In genomic region chr19:18424890-18425514, GRCh38 we compare ENCODE assay signal across 17 cellular contexts. TPM values are rescaled to one million over a fixed set of nuclear protein-coding genes. Genes with fewer than 3 reads are reported as not detected.
DNase-seq lines count a peak whose midpoint lies in the region; ATAC-seq and TF ChIP-seq lines count a peak whose summit lies in the region.
"Had no signal": no experiment of that assay in that cellular context is flagged by ENCODE, and none has a peak within 500 bp of the region (broad histone marks: within the 10 kb centered on the region; RNA-seq: fewer than 3 reads in every experiment).

No MANE protein-coding gene starts in this region.

- H3F3A ChIP-seq in GM23248 (ENCODE audit: insufficient read depth) (peaks cover 6% of the 10 kb centered on the region), SK-N-SH (replicated peaks; ENCODE audit: insufficient read depth) (no peaks in the 10 kb centered on the region)

- H3K9me3 ChIP-seq in AG04450 (ENCODE audit: control insufficient read depth, insufficient read depth, low read length) (no peaks in the 10 kb centered on the region; the same call in 1 of the 2 replicates), GM23248 (ENCODE audit: low read depth) (no peaks in the 10 kb centered on the region), gastrocnemius medialis (no peaks in the 10 kb centered on the region), SK-N-SH (no peaks in the 10 kb centered on the region)
- H3K9me3 ChIP-seq: Peyer's patch had no signal

- H3K4me3 Mint-ChIP-seq in activated CD4-positive, alpha-beta T cell treated with anti-CD3 and anti-CD28 coated beads, Interleukin-2, amount 10 ng/mL, durations not matched to agents 7 days and 5 days, result no peak overlapping the region
- H3K4me3 Mint-ChIP-seq: activated naive CD8-positive, alpha-beta T cell had no signal

- H3K27ac ChIP-seq in AG04450 (ENCODE audit: low read depth, low read length) (peak overlapping the region; percentile 70), GM23248 (peak overlapping the region; percentile 65; the same call in 1 of the 2 replicates), dorsolateral prefrontal cortex (peak overlapping the region in 49 of 59 donors; percentile 12 to 91 (median 72)), gastrocnemius medialis (peak overlapping the region; percentile 52 to 79 (median 72)), SK-N-SH (ENCODE audit: low read depth in 2 of 2, low read length in 1 of 2) (no peak overlapping the region; a peak in 1 of 4 replicates)

- H3K79me2 ChIP-seq in GM23248 (ENCODE audit: insufficient read depth) (peaks cover 94% of the 10 kb centered on the region), SK-N-SH (ENCODE audit: insufficient read depth) (peaks cover 58% of the 10 kb centered on the region)

- peaks cover 42% of the 10 kb centered on the region for H3K4me1 ChIP-seq in GM23248 (ENCODE audit: insufficient read depth)
- peaks cover 16 to 55% of the 10 kb centered on the region in 2 donors for H3K4me1 ChIP-seq in gastrocnemius medialis
- H3K4me1 ChIP-seq in SK-N-SH (ENCODE audit: control insufficient read depth in 1 of 2, insufficient read depth in 2 of 2, low read depth in 1 of 2, low read length in 1 of 2), result peaks cover 23 to 52% of the 10 kb centered on the region in 2 experiments; a peak in 2 of 4 replicates

- no peaks in the 10 kb centered on the region for H3K9me3 Mint-ChIP-seq in activated CD4-positive, alpha-beta T cell treated with anti-CD3 and anti-CD28 coated beads, Interleukin-2, amount 10 ng/mL, durations not matched to agents 7 days and 5 days

- no peaks in the 10 kb centered on the region for H4K20me1 ChIP-seq in GM23248 (ENCODE audit: insufficient read depth)
- peaks cover 52% of the 10 kb centered on the region for H4K20me1 ChIP-seq in SK-N-SH (ENCODE audit: insufficient read depth)

- TF ChIP-seq POLR2A in gastrocnemius medialis (IDR thresholded peaks at IDR 0.05), result no peak

- no peak overlapping the region for H3K4me3 ChIP-seq in AG04450 (ENCODE audit: low read depth, low read length)
- no peak overlapping the region for H3K4me3 ChIP-seq in GM23248
- peak overlapping the region in 4 of 59 donors; percentile 0 to 31 (median 8) for H3K4me3 ChIP-seq in dorsolateral prefrontal cortex
- no peak overlapping the region for H3K4me3 ChIP-seq in gastrocnemius medialis
- no peak overlapping the region for H3K4me3 ChIP-seq in SK-N-SH (ENCODE audit: low read depth in 2 of 2, low read length in 1 of 2)
- H3K4me3 ChIP-seq: Peyer's patch had no signal

- POLR2A ChIA-PET in AG04450 (lab: Yijun Ruan, JAX), result interaction anchor here (0.6 to 1.3 kb wide), 3 partner anchors 12 to 197 kb away, joined by 3 to 4 read pairs (median 4); partner anchors contain the start of gene JUND
- POLR2A ChIA-PET in activated CD4-positive, alpha-beta T cell treated with anti-CD3 and anti-CD28 coated beads, Interleukin-2, amount 10 ng/mL, durations not matched to agents 7 days and 5 days (lab: Charles Lee), result no interaction called here
- POLR2A ChIA-PET in SK-N-SH (lab: Yijun Ruan, JAX), result interaction anchor here (1.2 kb wide), 1 partner anchor 144 kb away, joined by 3 read pairs; the partner anchor contains the start of gene JUND

- CTCF ChIA-PET in AG04450 (lab: Charles Lee), result interaction anchor here (1.0 kb wide), 1 partner anchor 26 kb away, joined by 3 read pairs; no protein-coding TSS in a partner anchor
- CTCF ChIA-PET in activated CD4-positive, alpha-beta T cell treated with anti-CD3 and anti-CD28 coated beads, Interleukin-2, amount 10 ng/mL, durations not matched to agents 7 days and 5 days (lab: Charles Lee), result interaction anchor here (0.6 to 1.4 kb wide), 2 partner anchors 10 to 185 kb away, joined by 3 read pairs; no protein-coding TSS in a partner anchor
- CTCF ChIA-PET in SK-N-SH (lab: Yijun Ruan, JAX), result interaction anchor here (1.3 to 1.5 kb wide), 3 partner anchors 14 to 173 kb away, joined by 4 to 6 read pairs (median 4); no protein-coding TSS in a partner anchor

- no peaks in the 10 kb centered on the region for H3K9me2 ChIP-seq in GM23248 (ENCODE audit: insufficient read depth)
- no peaks in the 10 kb centered on the region for H3K9me2 ChIP-seq in SK-N-SH

- H3K27me3 Mint-ChIP-seq in activated CD4-positive, alpha-beta T cell treated with anti-CD3 and anti-CD28 coated beads, Interleukin-2, amount 10 ng/mL, durations not matched to agents 7 days and 5 days, result no peaks in the 10 kb centered on the region
- H3K27me3 Mint-ChIP-seq: activated naive CD8-positive, alpha-beta T cell had no signal

- no peak for TF ChIP-seq EP300 in SK-N-SH (IDR thresholded peaks at IDR 0.05; ENCODE audit: borderline replicate concordance in 1 of 2, low read depth in 1 of 2, low read length in 1 of 2)

- TF ChIP-seq CTCF in AG04450 (IDR thresholded peaks at IDR 0.05; ENCODE audit: low read depth, low read length) (no peak), dorsolateral prefrontal cortex (IDR thresholded peaks at IDR 0.05 in 54 of 56, conservative IDR thresholded peaks at IDR 0.05 in 2 of 56; ENCODE audit: low read depth in 1 of 56, partially characterized antibody in 56 of 56) (no peak), gastrocnemius medialis (IDR thresholded peaks at IDR 0.05 in 4 of 5, conservative IDR thresholded peaks at IDR 0.05 in 1 of 5) (no peak), SK-N-SH (IDR thresholded peaks at IDR 0.05) (no peak)

- DNase-seq in AG04450 (ENCODE audit: low read depth, low spot score), result no peak
- DNase-seq in GM23248, result no peak
- DNase-seq in dorsolateral prefrontal cortex, result no peak
- no peak for DNase-seq in gastrocnemius medialis
- DNase-seq in SW 1271 (lab: John Stamatoyannopoulos, UW), result no peak
- no peak for DNase-seq in activated CD4-positive, alpha-beta T cell treated with anti-CD3 and anti-CD28 coated beads, Interleukin-2, amount 10 ng/mL, durations not matched to agents 7 days and 5 days
- no peak for DNase-seq in HT-29 (ENCODE audit: low spot score)
- no peak for DNase-seq in SK-N-SH
- DNase-seq: central memory CD4-positive, alpha-beta T cell; HCEC 1CT; MM.1S; NCI-H2029 treated with DMSO at 0.1 percent for 48 hours; stimulated activated CD4-positive, alpha-beta T cell treated with anti-CD3 and anti-CD28 coated beads, Interleukin-2, amount 100 ng/mL, for 48 hours; stimulated activated CD8-positive, alpha-beta memory T cell treated with anti-CD3 and anti-CD28 coated beads, Interleukin-4, amount 100 ng/mL, for 48 hours had no signal

- H2AFZ ChIP-seq in GM23248 (no peak overlapping the region), SK-N-SH (ENCODE audit: low read depth) (no peak overlapping the region)

- WGBS in GM23248 (ENCODE audit: low coverage in 1 of 2, low lambda C conversion rate in 2 of 2, missing lambda C conversion rate in 2 of 2), 2 experiments, result 80 to 84% methylated on average over 11 to 17 of the region's 17 CpGs
- 91% methylated on average over 11 of the region's 17 CpGs for WGBS in SK-N-SH (ENCODE audit: low lambda C conversion rate)

- H3K27me3 ChIP-seq in AG04450 (ENCODE audit: control insufficient read depth, insufficient read depth, low read length) (no peaks in the 10 kb centered on the region), GM23248 (replicated peaks; ENCODE audit: insufficient read depth) (no peaks in the 10 kb centered on the region), dorsolateral prefrontal cortex (no peaks in the 10 kb centered on the region), gastrocnemius medialis (no peaks in the 10 kb centered on the region), SK-N-SH (ENCODE audit: insufficient read depth) (no peaks in the 10 kb centered on the region)
- H3K27me3 ChIP-seq: Peyer's patch had no signal

- in situ Hi-C loops in GM23248 (cut with MboI) (no loop called here), gastrocnemius medialis (cut with MboI; ENCODE audit: low sequenced_read_pairs in 4 of 4) (loop anchor here in 2 of 4 donors (25.0 kb wide), 1 partner anchor 163 kb away; the partner anchor contains the start of gene IQCN (in 2 of the 2))

- H3K27ac Mint-ChIP-seq in activated CD4-positive, alpha-beta T cell treated with anti-CD3 and anti-CD28 coated beads, Interleukin-2, amount 10 ng/mL, durations not matched to agents 7 days and 5 days, result no peak overlapping the region
- H3K27ac Mint-ChIP-seq: activated naive CD8-positive, alpha-beta T cell had no signal

- H3K9ac ChIP-seq in GM23248 (no peak overlapping the region), SK-N-SH (no peak overlapping the region)

- H3K4me2 ChIP-seq in GM23248 (ENCODE audit: unreplicated experiment) (no peak overlapping the region), SK-N-SH (no peak overlapping the region)

- peaks cover 69% of the 10 kb centered on the region for H3K4me1 Mint-ChIP-seq in activated CD4-positive, alpha-beta T cell treated with anti-CD3 and anti-CD28 coated beads, Interleukin-2, amount 10 ng/mL, durations not matched to agents 7 days and 5 days

- no peak for ATAC-seq in gastrocnemius medialis

- intact Hi-C loops in dorsolateral prefrontal cortex (cut with DNase I) (no loop called here), gastrocnemius medialis (cut with DNase I; ENCODE audit: low total_unique reads) (no loop called here)

- H3K36me3 ChIP-seq in GM23248 (ENCODE audit: low read depth) (no peaks in the 10 kb centered on the region), gastrocnemius medialis (no peaks in the 10 kb centered on the region), SK-N-SH (replicated peaks in 1 of 2; ENCODE audit: control insufficient read depth in 1 of 2, insufficient read depth in 2 of 2, low read length in 1 of 2) (peaks cover 0 to 5% of the 10 kb centered on the region in 2 experiments)
- H3K36me3 ChIP-seq: Peyer's patch had no signal

- TF ChIP-seq RAD21 in SK-N-SH (IDR thresholded peaks at IDR 0.05; ENCODE audit: low read length), result no peak

- peaks cover 22% of the 10 kb centered on the region for H3K36me3 Mint-ChIP-seq in activated CD4-positive, alpha-beta T cell treated with anti-CD3 and anti-CD28 coated beads, Interleukin-2, amount 10 ng/mL, durations not matched to agents 7 days and 5 days (ENCODE audit: low read depth)
- H3K36me3 Mint-ChIP-seq: activated naive CD8-positive, alpha-beta T cell had no signal

RNA-seq across cellular contexts. Expression of gene SSBP4, which starts 5.8 kb away (rescaled TPM):
- 9.4 and 12.6 TPM in 2 replicates for polyA plus RNA-seq in AG04450 (2011; rRNA removed)
- 18.0 and 18.5 TPM in 2 replicates for polyA minus RNA-seq in AG04450 (2011; rRNA and poly(A)+ RNA removed)
- total RNA-seq in GM23248 (2014; rRNA removed; shearing (Covaris generic)), result 156 and 169 TPM in 2 replicates
- polyA plus RNA-seq in GM23248 (2016; fragmentation: Nextera tagmentation; extraction: Ambion mirVana), result 46.5 and 46.9 TPM in 2 replicates
- 100 to 1,000 TPM in 39 of 120 experiments, 10 to 100 TPM in 81; 42.5 to 168 (median 93.8) TPM for total RNA-seq in dorsolateral prefrontal cortex
- 10 to 100 TPM; 24.7 to 65.2 (median 44.1) TPM for total RNA-seq in gastrocnemius medialis
- 100 to 1,000 TPM; 112 to 123 TPM for total RNA-seq in activated CD4-positive, alpha-beta T cell treated with anti-CD3 and anti-CD28 coated beads, Interleukin-2, amount 10 ng/mL, durations not matched to agents 7 days and 5 days
- 78.0 and 87.1 TPM in 2 replicates for total RNA-seq in HT-29 (2014; rRNA removed; shearing (Covaris generic))
- 22.5 and 24.9 TPM in 2 replicates for polyA plus RNA-seq in SK-N-SH (2012; rRNA removed)
- polyA plus RNA-seq in SK-N-SH (2012; cell fraction: cytosol; rRNA removed), result 12.4 and 23.4 TPM in 2 replicates
- 89.0 and 178 TPM in 2 replicates for polyA plus RNA-seq in SK-N-SH (2012; cell fraction: nucleus; rRNA removed)

RNA-seq across cellular contexts. Expression of gene ISYNA1, which starts 12.9 kb away (rescaled TPM):
- polyA plus RNA-seq in AG04450 (2011; rRNA removed) (13.3 and 19.2 TPM in 2 replicates), GM23248 (2016; fragmentation: Nextera tagmentation; extraction: Ambion mirVana) (12.3 and 17.2 TPM in 2 replicates), SK-N-SH (2012; rRNA removed) (48.0 and 49.4 TPM in 2 replicates)
- 13.2 and 18.3 TPM in 2 replicates for polyA minus RNA-seq in AG04450 (2011; rRNA and poly(A)+ RNA removed)
- total RNA-seq in GM23248 (2014; rRNA removed; shearing (Covaris generic)), result 5.5 and 8.9 TPM in 2 replicates
- total RNA-seq in dorsolateral prefrontal cortex (100 to 1,000 TPM in 1 of 120 experiments, 10 to 100 TPM in 118, 1 to 10 TPM in 1; 7.4 to 118 (median 26.3) TPM), gastrocnemius medialis (10 to 100 TPM in 1 of 4 donors, 1 to 10 TPM in 3; 5.1 to 29.1 (median 7.8) TPM)
- 10 to 100 TPM; 10.7 to 12.1 TPM for total RNA-seq in activated CD4-positive, alpha-beta T cell treated with anti-CD3 and anti-CD28 coated beads, Interleukin-2, amount 10 ng/mL, durations not matched to agents 7 days and 5 days
- 5.3 and 14.9 TPM in 2 replicates for total RNA-seq in HT-29 (2014; rRNA removed; shearing (Covaris generic))
- polyA plus RNA-seq in SK-N-SH (2012; cell fraction: cytosol; rRNA removed), result 10.9 and 17.3 TPM in 2 replicates
- 216 and 280 TPM in 2 replicates for polyA plus RNA-seq in SK-N-SH (2012; cell fraction: nucleus; rRNA removed)

RNA-seq across cellular contexts. Expression of gene LRRC25, which starts 27.6 kb away (rescaled TPM):
- polyA plus RNA-seq in AG04450 (2011; rRNA removed), result 0.12 and 0.32 TPM in 2 replicates
- 0.17 and 0.60 TPM in 2 replicates for polyA minus RNA-seq in AG04450 (2011; rRNA and poly(A)+ RNA removed)
- total RNA-seq in GM23248 (2014; rRNA removed; shearing (Covaris generic)), result not detected in 2 replicates
- not detected in 2 replicates for polyA plus RNA-seq in GM23248 (2016; fragmentation: Nextera tagmentation; extraction: Ambion mirVana)
- 10 to 100 TPM in 1 of 120 experiments, 1 to 10 TPM in 99, under 1 TPM in 19, not detected in 1; 0.44 to 11.8 (median 1.8) TPM for total RNA-seq in dorsolateral prefrontal cortex
- 1 to 10 TPM in 3 of 4 donors, under 1 TPM in 1; 0.34 to 4.2 (median 2.3) TPM for total RNA-seq in gastrocnemius medialis
- total RNA-seq in activated CD4-positive, alpha-beta T cell treated with anti-CD3 and anti-CD28 coated beads, Interleukin-2, amount 10 ng/mL, durations not matched to agents 7 days and 5 days, result not detected
- total RNA-seq in HT-29 (2014; rRNA removed; shearing (Covaris generic)), result not detected in 2 replicates
- polyA plus RNA-seq in SK-N-SH (2012; rRNA removed), result not detected in 2 replicates
- not detected in 2 replicates for polyA plus RNA-seq in SK-N-SH (2012; cell fraction: cytosol; rRNA removed)
- polyA plus RNA-seq in SK-N-SH (2012; cell fraction: nucleus; rRNA removed), result not detected in 2 replicates
- total RNA-seq: endothelial cell of umbilical vein had no signal
- polyA plus RNA-seq: endothelial cell of umbilical vein had no signal

RNA-seq across cellular contexts. Expression of gene GDF15, which starts 39.0 kb away (rescaled TPM):
- polyA plus RNA-seq in AG04450 (2011; rRNA removed) (25.0 and 35.9 TPM in 2 replicates), GM23248 (2016; fragmentation: Nextera tagmentation; extraction: Ambion mirVana) (32.7 and 36.0 TPM in 2 replicates), SK-N-SH (2012; rRNA removed) (74.1 and 129 TPM in 2 replicates)
- polyA minus RNA-seq in AG04450 (2011; rRNA and poly(A)+ RNA removed), result 9.5 and 14.5 TPM in 2 replicates
- total RNA-seq in GM23248 (2014; rRNA removed; shearing (Covaris generic)), result 27.7 and 33.3 TPM in 2 replicates
- total RNA-seq in dorsolateral prefrontal cortex (1 to 10 TPM in 56 of 120 experiments, under 1 TPM in 35, not detected in 29; 0.43 to 7.1 (median 1.2) TPM), gastrocnemius medialis (1 to 10 TPM in 2 of 4 donors, not detected in 2; 1.4 to 2.7 TPM)
- not detected for total RNA-seq in activated CD4-positive, alpha-beta T cell treated with anti-CD3 and anti-CD28 coated beads, Interleukin-2, amount 10 ng/mL, durations not matched to agents 7 days and 5 days
- 529 and 584 TPM in 2 replicates for total RNA-seq in HT-29 (2014; rRNA removed; shearing (Covaris generic))
- polyA plus RNA-seq in SK-N-SH (2012; cell fraction: cytosol; rRNA removed), result 48.5 and 76.8 TPM in 2 replicates
- 193 and 251 TPM in 2 replicates for polyA plus RNA-seq in SK-N-SH (2012; cell fraction: nucleus; rRNA removed)

Comparison
In these comparisons a context has a peak if more than half of its experiments do, and no peak if none do; other contexts are left out.
1. H3K27ac ChIP-seq: peak in AG04450 (single experiment), GM23248 (single experiment), dorsolateral prefrontal cortex (49 of 59) and gastrocnemius medialis (4 of 4); none in SK-N-SH (0 of 2).